33 cellular contexts compared by ENCODE assay signal in genomic region chrX:129561453-129561852, GRCh38. TPM values are rescaled to one million over a fixed set of nuclear protein-coding genes. Genes with fewer than 3 reads are reported as not detected.
"Had no signal": no experiment of that assay in that cellular context is flagged by ENCODE, and none has a peak within 500 bp of the region (broad histone marks: within the 10 kb centered on the region; RNA-seq: fewer than 3 reads in every experiment).

No MANE protein-coding gene starts in this region.

- H3K27ac ChIP-seq: adrenal gland, ascending aorta, body of pancreas, brain microvascular endothelial cell, breast epithelium, cardiac muscle cell had no signal

- ATAC-seq: activated naive CD4-positive, alpha-beta T cell treated with anti-CD3 and anti-CD28 coated beads, Interleukin-2, amount 50 U/mL, for 72 hours; activated naive CD8-positive, alpha-beta T cell treated with anti-CD3 and anti-CD28 coated beads, Interleukin-2, amount 50 U/mL, for 24 hours; activated T-cell treated with anti-CD3 and anti-CD28 coated beads, Interleukin-2, amount 50 U/mL, for 4 hours; activated T-cell treated with anti-CD3 and anti-CD28 coated beads, Interleukin-2, amount 50 U/mL, for 72 hours; activated T-helper 17 cell treated with anti-CD3 and anti-CD28 coated beads, Interleukin-2, amount 50 U/mL, for 72 hours; body of pancreas had no signal

- H3K36me3 ChIP-seq: breast epithelium had no signal

- H3K4me1 ChIP-seq: ascending aorta, body of pancreas, breast epithelium had no signal

- H3K9me3 ChIP-seq: adrenal gland, ascending aorta, body of pancreas, breast epithelium had no signal

- H3K27me3 ChIP-seq: adrenal gland, ascending aorta, body of pancreas, brain microvascular endothelial cell, cardiac muscle cell had no signal

- DNase-seq: activated effector memory CD4-positive, alpha-beta T cell treated with anti-CD3 and anti-CD28 coated beads, Interleukin-2, amount 50 U/mL, for 16 hours; activated effector memory CD4-positive, alpha-beta T cell treated with Interleukin-2 at 50 U/mL for 16 hours; activated gamma-delta T cell; activated gamma-delta T cell treated with Interleukin-2 at 50 U/mL for 16 hours; activated naive CD4-positive, alpha-beta T cell; activated naive CD4-positive, alpha-beta T cell treated with anti-CD3 and anti-CD28 coated beads for 36 hours; activated naive CD4-positive, alpha-beta T cell treated with anti-CD3 and anti-CD28 coated beads, Interleukin-2, amount 10 ng/mL, durations not matched to agents 7 days and 5 days; activated naive CD4-positive, alpha-beta T cell treated with anti-CD3 and anti-CD28 coated beads, Interleukin-2, amount 50 U/mL, for 16 hours; activated naive CD4-positive, alpha-beta T cell treated with Interleukin-2 at 50 U/mL for 16 hours; activated naive CD8-positive, alpha-beta T cell treated with anti-CD3 and anti-CD28 coated beads for 36 hours; activated naive CD8-positive, alpha-beta T cell treated with anti-CD3 and anti-CD28 coated beads, Interleukin-2, amount 10 ng/mL, durations not matched to agents 7 days and 5 days; activated naive CD8-positive, alpha-beta T cell treated with anti-CD3 and anti-CD28 coated beads, Interleukin-2, amount 50 U/mL, for 24 hours; activated T-cell treated with anti-CD3 and anti-CD28 coated beads, Interleukin-2, amount 50 U/mL, for 1 hour; activated T-cell treated with anti-CD3 and anti-CD28 coated beads, Interleukin-2, amount 50 U/mL, for 24 hours; activated T-cell treated with anti-CD3 and anti-CD28 coated beads, Interleukin-2, amount 50 U/mL, for 4 hours; activated T-cell treated with anti-CD3 and anti-CD28 coated beads, Interleukin-2, amount 50 U/mL, for 48 hours; activated T-cell treated with anti-CD3 and anti-CD28 coated beads, Interleukin-2, amount 50 U/mL, for 72 hours; adrenal gland; amniotic stem cell; amygdala; anterior cingulate cortex; aorta; body of pancreas; brain microvascular endothelial cell; caudate nucleus; central memory CD4-positive, alpha-beta T cell; cerebellar nuclear complex had no signal

- H3K4me3 ChIP-seq: adrenal gland, ascending aorta, body of pancreas, breast epithelium, cardiac muscle cell had no signal

RNA-seq across cellular contexts. Expression of gene SMARCA1, which starts 38.2 kb away (rescaled TPM):
- total RNA-seq: activated T-helper 1 cell treated with anti-CD3 and anti-CD28 coated beads, Interleukin-12 subunit alpha, Interleukin-12 subunit beta, Interleukin-2, Interleukin-4 antibody, amounts not matched to agents 30 ng/mL and 10 ng/mL and 1 ng/mL, durations not matched to agents 14 hours and 24 hours and 36 hours had no signal
